Comparison of ENCODE assay signal across 8 cellular contexts in the genomic region with DNA sequence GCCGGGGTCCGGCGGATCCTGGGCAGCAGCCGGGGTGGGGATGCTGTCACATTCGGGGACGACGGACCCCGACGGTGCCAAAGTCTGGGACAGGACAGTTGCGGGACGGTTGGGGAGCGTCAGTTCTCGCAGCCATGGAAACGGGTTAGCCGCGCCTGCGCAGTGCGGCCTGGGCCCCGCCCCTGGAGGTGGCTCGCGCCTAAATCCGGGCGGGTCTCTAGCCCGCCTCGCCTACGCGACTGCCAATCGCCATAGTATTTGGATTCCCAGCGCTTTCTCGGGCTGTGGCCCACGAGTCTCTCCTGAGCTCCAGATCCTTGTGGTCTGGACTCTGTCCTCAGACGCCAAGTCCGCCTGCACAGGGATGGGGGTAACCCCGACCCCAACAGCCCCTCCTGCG. TPM values are rescaled to one million over a fixed set of nuclear protein-coding genes. Genes with fewer than 3 reads are reported as not detected.
DNase-seq lines count a peak whose midpoint lies in the region; ATAC-seq and TF ChIP-seq lines count a peak whose summit lies in the region.

TSS of gene ZMYND10 (minus strand) at position 147 of the 400 bp plus-strand sequence. CDS start 153 bp downstream, outside the sequence.

- H3K27ac ChIP-seq in cardiac muscle cell (no peak within 1 kb of the TSS), psoas muscle (no peak within 1 kb of the TSS)

- no peak within 1 kb of the TSS for H3K27ac Mint-ChIP-seq in activated naive CD4-positive, alpha-beta T cell treated with anti-CD3 and anti-CD28 coated beads for 36 hours

- DNase-seq in GM20000 (ENCODE audit: low spot score) (peak; percentile 85), RPMI8226 (peak; percentile 68), cardiac muscle cell (ENCODE audit: low read depth in 1 of 2, low spot score in 1 of 2) (peak; percentile 63 to 68), psoas muscle (peak; percentile 71 to 81), putamen (ENCODE audit: low spot score) (no peak)
- DNase-seq in activated naive CD4-positive, alpha-beta T cell treated with anti-CD3 and anti-CD28 coated beads for 36 hours: peak; percentile 74

- peaks cover 8% of the 10 kb centered on the region for H3K4me1 ChIP-seq in cardiac muscle cell (ENCODE audit: low read depth)
- peaks cover 21% of the 10 kb centered on the region for H3K4me1 ChIP-seq in psoas muscle

- H3K4me3 ChIP-seq in cardiac muscle cell (peak within 1 kb of the TSS; percentile 42), psoas muscle (peak within 1 kb of the TSS; percentile 44)

- no peaks in the 10 kb centered on the region for H3K9me3 Mint-ChIP-seq in activated naive CD4-positive, alpha-beta T cell treated with anti-CD3 and anti-CD28 coated beads for 36 hours

- CTCF ChIA-PET in activated naive CD4-positive, alpha-beta T cell treated with anti-CD3 and anti-CD28 coated beads for 36 hours (lab: Charles Lee): interaction anchor here (0.7 to 1.3 kb wide), 3 partner anchors 11 to 197 kb away, joined by 4 to 6 read pairs (median 4); no protein-coding TSS in a partner anchor

- 6 to 12% (median 9%) methylated on average over 35 of the region's 35 CpGs for WGBS in psoas muscle, 3 donors

- H3K36me3 ChIP-seq in cardiac muscle cell: no peaks in the 10 kb centered on the region
- peaks cover 0 to 19% of the 10 kb centered on the region in 2 donors for H3K36me3 ChIP-seq in psoas muscle (ENCODE audit: insufficient read depth in 1 of 2, low read depth in 1 of 2)

- peaks cover 9% of the 10 kb centered on the region for H3K36me3 Mint-ChIP-seq in activated naive CD4-positive, alpha-beta T cell treated with anti-CD3 and anti-CD28 coated beads for 36 hours (ENCODE audit: low read depth)

- H3K27me3 Mint-ChIP-seq in activated naive CD4-positive, alpha-beta T cell treated with anti-CD3 and anti-CD28 coated beads for 36 hours (ENCODE audit: low read depth): no peaks in the 10 kb centered on the region

- H3K4me1 Mint-ChIP-seq in activated naive CD4-positive, alpha-beta T cell treated with anti-CD3 and anti-CD28 coated beads for 36 hours (ENCODE audit: low read depth): peaks cover 57% of the 10 kb centered on the region

- intact Hi-C loops in activated naive CD4-positive, alpha-beta T cell treated with anti-CD3 and anti-CD28 coated beads for 36 hours (cut with micrococcal nuclease): no loop called here
- intact Hi-C loops in psoas muscle (cut with DNase I): no loop called here

- TF ChIP-seq CTCF in GM20000 (IDR thresholded peaks at IDR 0.05; ENCODE audit: extremely low read depth, missing control alignments) (no peak), cardiac muscle cell (IDR thresholded peaks at IDR 0.05; ENCODE audit: low read depth, low read length) (no peak), psoas muscle (IDR thresholded peaks at IDR 0.05) (no peak)

- ATAC-seq in psoas muscle (no peak), HG02973 (IDR thresholded peaks at IDR 0.05; ENCODE audit: unreplicated experiment) (no peak), GM21526 (IDR thresholded peaks at IDR 0.05; ENCODE audit: low FRiP score, unreplicated experiment) (no peak)

- H3K27me3 ChIP-seq in cardiac muscle cell (peaks cover 47% of the 10 kb centered on the region), psoas muscle (ENCODE audit: insufficient read depth in 3 of 3, low read length in 2 of 3) (no peaks in the 10 kb centered on the region)

- H3K9me3 ChIP-seq in cardiac muscle cell (ENCODE audit: low read depth): no peaks in the 10 kb centered on the region
- no peaks in the 10 kb centered on the region for H3K9me3 ChIP-seq in psoas muscle

- H3K4me3 Mint-ChIP-seq in activated naive CD4-positive, alpha-beta T cell treated with anti-CD3 and anti-CD28 coated beads for 36 hours: peak within 1 kb of the TSS; percentile 45

RNA-seq across cellular contexts. Expression of gene ZMYND10, which starts in this region (rescaled TPM):
- total RNA-seq in activated naive CD4-positive, alpha-beta T cell treated with anti-CD3 and anti-CD28 coated beads for 36 hours: under 1 TPM; 0.54 to 0.57 TPM
- total RNA-seq in cardiac muscle cell (0.56 and 2.8 TPM in 2 replicates), psoas muscle (under 1 TPM; 0.24 to 0.99 (median 0.57) TPM)
- polyA plus RNA-seq in cardiac muscle cell (1.3 and 1.8 TPM in 2 replicates), psoas muscle (under 1 TPM; 0.23 to 0.99 (median 0.51) TPM)

Comparison
In these comparisons a context has a peak if more than half of its experiments do, and no peak if none do; other contexts are left out.
1. Peak in DNase-seq in activated naive CD4-positive, alpha-beta T cell treated with anti-CD3 and anti-CD28 coated beads for 36 hours; RNA of the gene not detected or under 1 TPM.
2. Peak in DNase-seq and H3K4me3 ChIP-seq in psoas muscle; RNA of the gene not detected or under 1 TPM.